20 cellular contexts compared by ENCODE assay signal in genomic region chr14:53683229-53683628, GRCh38.
DNase-seq lines count a peak whose midpoint lies in the region; ATAC-seq, FAIRE-seq and TF ChIP-seq lines count a peak whose summit lies in the region.
"Had no signal": no experiment of that assay in that cellular context is flagged by ENCODE, and none has a peak within 500 bp of the region (broad histone marks: within the 10 kb centered on the region; RNA-seq: fewer than 3 reads in every experiment).

No MANE protein-coding gene starts in this region.

- no peaks in the 10 kb centered on the region for H3K36me3 ChIP-seq in bronchial epithelial cell (ENCODE audit: control insufficient read depth, insufficient read depth, low read length)
- H3K36me3 ChIP-seq: Peyer's patch had no signal

- no peak for ATAC-seq in HG03095 (IDR thresholded peaks at IDR 0.05; ENCODE audit: unreplicated experiment)
- ATAC-seq in HG03432 (IDR thresholded peaks at IDR 0.05; ENCODE audit: unreplicated experiment), result no peak
- ATAC-seq: K562, T-cell had no signal

- H3K27me3 ChIP-seq in bronchial epithelial cell (ENCODE audit: control insufficient read depth, insufficient read depth, low read length), result peaks cover 1% of the 10 kb centered on the region
- H3K27me3 ChIP-seq: Peyer's patch had no signal

- no peak for TF ChIP-seq CTCF in bronchial epithelial cell (IDR thresholded peaks at IDR 0.05; ENCODE audit: insufficient read depth, low read length, severe bottlenecking)

- no peak overlapping the region for H3K4me3 ChIP-seq in bronchial epithelial cell (ENCODE audit: low read depth, low read length)
- H3K4me3 ChIP-seq: K562, Peyer's patch, SK-N-MC had no signal

- DNase-seq in DMS79 (lab: John Stamatoyannopoulos, UW) (peak; percentile 16), LoVo (ENCODE audit: low spot score) (peak; percentile 30), NCI-H2171 (lab: John Stamatoyannopoulos, UW) (peak; percentile 36), bronchial epithelial cell (ENCODE audit: low read depth) (peak; percentile 46), AG08395 (ENCODE audit: low spot score) (no peak)
- no peak for DNase-seq in activated CD8-positive, alpha-beta memory T cell treated with anti-CD3 and anti-CD28 coated beads, Interleukin-2, amount 50 U/mL, for 4 hours
- DNase-seq: DMS153, H7, NCI-H1048, NCI-H187 treated with DMSO at 0.1 percent for 48 hours, NCI-H2227 treated with DMSO at 0.1 percent for 48 hours, NCI-H774, Peyer's patch, Right ventricle myocardium superior, T-cell, T-helper 9 cell had no signal

- FAIRE-seq in bronchial epithelial cell (lab: Jason Lieb, UNC), result no peak
- FAIRE-seq: K562 had no signal

Comparison
In these comparisons a context has a peak if more than half of its experiments do, and no peak if none do; other contexts are left out.
1. DNase-seq: peak in DMS79 (single experiment), LoVo (single experiment), NCI-H2171 (single experiment) and bronchial epithelial cell (single experiment); none in AG08395 (single experiment) and activated CD8-positive, alpha-beta memory T cell treated with anti-CD3 and anti-CD28 coated beads, Interleukin-2, amount 50 U/mL, for 4 hours (single experiment).